In genomic region chr12:52347016-52347415, GRCh38 we compare ENCODE assay signal across 18 cellular contexts. TPM values are rescaled to one million over a fixed set of nuclear protein-coding genes. Genes with fewer than 3 reads are reported as not detected.
A peak's percentile ranks its signal among the peaks of the same experiment; 100 is the strongest.
DNase-seq lines count a peak whose midpoint lies in the region; TF ChIP-seq lines count a peak whose summit lies in the region.
"Had no signal": no experiment of that assay in that cellular context is flagged by ENCODE, and none has a peak within 500 bp of the region (broad histone marks: within the 10 kb centered on the region; RNA-seq: fewer than 3 reads in every experiment).

No MANE protein-coding gene starts in this region.

- H3K4me1 ChIP-seq in thyroid gland = peaks cover 75 to 86% of the 10 kb centered on the region in 2 donors
- H3K4me1 ChIP-seq in neural progenitor cell = no peaks in the 10 kb centered on the region

- H3K4me3 Mint-ChIP-seq in nephron progenitor cell (no peak overlapping the region), neural progenitor cell (no peak overlapping the region)

- H3K9me3 ChIP-seq in thyroid gland (no peaks in the 10 kb centered on the region), neural progenitor cell (ENCODE audit: low read depth) (no peaks in the 10 kb centered on the region)

- no peaks in the 10 kb centered on the region for H3F3A ChIP-seq in neural progenitor cell (ENCODE audit: low read depth)

- no peak for TF ChIP-seq CTCF in nephron progenitor cell (IDR thresholded peaks at IDR 0.05)
- no peak for TF ChIP-seq CTCF in thyroid gland (IDR thresholded peaks at IDR 0.05)
- TF ChIP-seq CTCF in neural progenitor cell (IDR thresholded peaks at IDR 0.05) = no peak

- TF ChIP-seq POLR2A in thyroid gland (IDR thresholded peaks at IDR 0.05) = no peak

- H3K27ac Mint-ChIP-seq in nephron progenitor cell (peak overlapping the region; percentile 19), neural progenitor cell (no peak overlapping the region)

- no peaks in the 10 kb centered on the region for H3K36me3 ChIP-seq in thyroid gland
- H3K36me3 ChIP-seq in neural progenitor cell = no peaks in the 10 kb centered on the region

- 74 to 79% methylated on average over 7 to 8 of the region's 9 CpGs for WGBS in thyroid gland, 2 donors

- no peaks in the 10 kb centered on the region for H3K79me2 ChIP-seq in neural progenitor cell (ENCODE audit: low read depth)

- H2AFZ ChIP-seq in neural progenitor cell (replicated peaks) = no peak overlapping the region

- H3K27ac ChIP-seq in caudate nucleus (ENCODE audit: low read depth, low read length) (peak overlapping the region; percentile 8), thyroid gland (peak overlapping the region; percentile 67 to 95 (median 93)), neural progenitor cell (no peak overlapping the region)
- H3K27ac ChIP-seq: C4-2B had no signal

- no peak overlapping the region for H3K9ac ChIP-seq in neural progenitor cell

- no peaks in the 10 kb centered on the region for H3K27me3 ChIP-seq in thyroid gland
- H3K27me3 ChIP-seq in neural progenitor cell = no peaks in the 10 kb centered on the region

- intact Hi-C loops in thyroid gland (cut with DNase I) = no loop called here

- H3K4me1 Mint-ChIP-seq in nephron progenitor cell (peaks cover 4% of the 10 kb centered on the region), neural progenitor cell (peaks cover 2% of the 10 kb centered on the region)

- DNase-seq in activated effector memory CD4-positive, alpha-beta T cell treated with anti-CD3 and anti-CD28 coated beads, Interleukin-2, amount 50 U/mL, for 16 hours = peak; percentile 22
- DNase-seq in activated effector memory CD4-positive, alpha-beta T cell treated with Interleukin-2 at 50 U/mL for 16 hours = no peak
- DNase-seq in caudate nucleus (lab: John Stamatoyannopoulos, UW) = no peak
- no peak for DNase-seq in nephron progenitor cell
- no peak for DNase-seq in thyroid gland
- DNase-seq in neural progenitor cell (ENCODE audit: low spot score) = no peak
- no peak for DNase-seq in cerebellar nuclear complex (lab: John Stamatoyannopoulos, UW)
- DNase-seq in foreskin melanocyte = no peak
- DNase-seq: 8988T, COR-L47, DMS153, EL, H7, NCI-H1105 treated with DMSO at 0.1 percent for 48 hours, NCI-H187, NCI-H446, Right ventricle myocardium superior had no signal

- no peak overlapping the region for H3K4me3 ChIP-seq in thyroid gland (replicated peaks in 1 of 3)
- no peak overlapping the region for H3K4me3 ChIP-seq in neural progenitor cell

- H3K27me3 Mint-ChIP-seq in nephron progenitor cell (ENCODE audit: low read depth, poor library complexity) = peaks cover 22% of the 10 kb centered on the region
- H3K27me3 Mint-ChIP-seq in neural progenitor cell (ENCODE audit: insufficient read depth, low read depth) = peaks cover 13% of the 10 kb centered on the region

- no peak overlapping the region for H3K4me2 ChIP-seq in neural progenitor cell

- peaks cover 14% of the 10 kb centered on the region for H3K9me3 Mint-ChIP-seq in nephron progenitor cell
- H3K9me3 Mint-ChIP-seq in neural progenitor cell = peaks cover 8% of the 10 kb centered on the region

- H3K36me3 Mint-ChIP-seq in nephron progenitor cell (ENCODE audit: low read depth) (no peaks in the 10 kb centered on the region), neural progenitor cell (no peaks in the 10 kb centered on the region)

- H4K20me1 ChIP-seq in neural progenitor cell (ENCODE audit: low read depth) = no peaks in the 10 kb centered on the region

RNA-seq across cellular contexts. Expression of gene KRT85, which starts 20.3 kb away (rescaled TPM):
- total RNA-seq in thyroid gland = not detected
- not detected in 2 replicates for total RNA-seq in neural progenitor cell (ENCODE audit: low replicate concordance)
- total RNA-seq: H7, Right ventricle myocardium superior had no signal

RNA-seq across cellular contexts. Expression of gene KRT83, which starts 25.8 kb away (rescaled TPM):
- total RNA-seq in thyroid gland (under 1 TPM in 3 of 4 donors, not detected in 1; 0.22 to 0.46 (median 0.40) TPM), neural progenitor cell (ENCODE audit: low replicate concordance) (not detected in 2 replicates)
- total RNA-seq: Right ventricle myocardium superior had no signal

RNA-seq across cellular contexts. Expression of gene KRT84, which starts 38.4 kb away (rescaled TPM):
- not detected for total RNA-seq in thyroid gland
- not detected in 2 replicates for total RNA-seq in neural progenitor cell (ENCODE audit: low replicate concordance)
- total RNA-seq: H7, Right ventricle myocardium superior had no signal

RNA-seq across cellular contexts. Expression of gene KRT81, which starts 55.7 kb away (rescaled TPM):
- total RNA-seq in thyroid gland = under 1 TPM in 2 of 4 donors, not detected in 2; 0.11 to 0.71 TPM
- 0.09 TPM in 1 of 2 replicates, not detected in the other for total RNA-seq in neural progenitor cell (ENCODE audit: low replicate concordance)
- total RNA-seq: H7, Right ventricle myocardium superior had no signal

RNA-seq across cellular contexts. Expression of gene KRT82, which starts 59.1 kb away (rescaled TPM):
- total RNA-seq in thyroid gland = not detected
- total RNA-seq in neural progenitor cell (ENCODE audit: low replicate concordance) = not detected in 2 replicates
- total RNA-seq: H7, Right ventricle myocardium superior had no signal
